8 cellular contexts compared by ENCODE assay signal in genomic region chr10:17214991-17215781, GRCh38. TPM values are rescaled to one million over a fixed set of nuclear protein-coding genes. Genes with fewer than 3 reads are reported as not detected.
DNase-seq lines count a peak whose midpoint lies in the region; ATAC-seq, FAIRE-seq and TF ChIP-seq lines count a peak whose summit lies in the region.

No MANE protein-coding gene starts in this region.

- CTCF ChIA-PET in A549 (lab: Yijun Ruan, JAX): interaction anchor here (1.0 to 1.2 kb wide), 2 partner anchors 15 to 362 kb away, joined by 4 to 5 read pairs; no protein-coding TSS in a partner anchor

- peak; percentile 28 for FAIRE-seq in A549 (lab: Jason Lieb, UNC)

- H3K4me3 ChIP-seq in A549: no peak overlapping the region
- peak overlapping the region; percentile 50 for H3K4me3 ChIP-seq in HFF-Myc (replicated peaks; ENCODE audit: low read depth, low read length)
- peak overlapping the region; percentile 20 to 21 for H3K4me3 ChIP-seq in ascending aorta

- TF ChIP-seq RAD21 in A549 (conservative IDR thresholded peaks at IDR 0.05 in 1 of 2, IDR thresholded peaks at IDR 0.05 in 1 of 2): no peak

- H3K27me3 ChIP-seq in ascending aorta: no peaks in the 10 kb centered on the region

- H3K4me2 ChIP-seq in A549: peak overlapping the region; percentile 60

- peak overlapping the region; percentile 55 to 75; a peak in 5 of 6 replicates for H3K27ac ChIP-seq in A549
- H3K27ac ChIP-seq in ascending aorta: peak overlapping the region; percentile 89 to 93

- no peaks in the 10 kb centered on the region for H3K36me3 ChIP-seq in ascending aorta

- H3K9me3 ChIP-seq in A549 (no peaks in the 10 kb centered on the region), ascending aorta (no peaks in the 10 kb centered on the region)

- TF ChIP-seq EP300 in A549 (IDR thresholded peaks at IDR 0.05): no peak

- ATAC-seq in A549 (peak; percentile 51 to 52; a peak in 2 of 6 replicates), GM19023 (IDR thresholded peaks at IDR 0.05; ENCODE audit: unreplicated experiment) (no peak)

- TF ChIP-seq CTCF in A549 (IDR thresholded peaks at IDR 0.05) (no peak), HFF-Myc (IDR thresholded peaks at IDR 0.05; ENCODE audit: low read depth, low read length, missing control alignments) (no peak), ascending aorta (IDR thresholded peaks at IDR 0.05) (no peak)

- intact Hi-C loops in ascending aorta (cut with DNase I): loop anchor here (2.0 to 5.0 kb wide), 3 partner anchors 14 to 63 kb away; partner anchors contain the start of genes TRDMT1 and VIM

- no peak for TF ChIP-seq POLR2A in A549 (IDR thresholded peaks at IDR 0.05; ENCODE audit: low read length)

- POLR2A ChIA-PET in A549 (lab: Yijun Ruan, JAX): interaction anchor here (2.0 to 2.5 kb wide), 2 partner anchors 14 kb away, joined by 11 to 26 read pairs; partner anchors contain the start of genes TRDMT1 and VIM

- whole genome bisulfite sequencing in A549 (ENCODE audit: missing lambda C conversion rate): 32% methylated on average over 8 of the region's 8 CpGs

- H3K4me1 ChIP-seq in A549 (peaks cover 52% of the 10 kb centered on the region), ascending aorta (peaks cover 6 to 50% of the 10 kb centered on the region in 2 donors)

- DNase-seq in A549 (ENCODE audit: low read depth in 1 of 2, low spot score in 1 of 2): peak in 1 of 2 experiments; percentile 75
- peak; percentile 100 for DNase-seq in HFF-Myc (ENCODE audit: extremely low read depth, low read depth)
- DNase-seq in ascending aorta (ENCODE audit: low spot score in 2 of 2): peak in 1 of 2 donors; percentile 86
- DNase-seq in kidney tubule cell (ENCODE audit: low spot score): peak; percentile 93
- no peak for DNase-seq in activated CD4-positive, CD25-positive, alpha-beta regulatory T cell treated with anti-CD3 and anti-CD28 coated beads, Interleukin-2, amount 50 U/mL, for 72 hours
- no peak for DNase-seq in HT-29 (ENCODE audit: low spot score)
- no peak for DNase-seq in superior temporal gyrus (ENCODE audit: extremely low spot score)

TF ChIP-seq in A549, 52 proteins besides CTCF, POLR2A, EP300 and RAD21:
- TF ChIP-seq CHD2 (IDR thresholded peaks at IDR 0.05; ENCODE audit: low read length, partially characterized antibody) (no peak), MAX (IDR thresholded peaks at IDR 0.05) (peak; percentile 84)

RNA-seq across cellular contexts. Expression of gene VIM, which starts 12.9 kb away (rescaled TPM):
- polyA plus RNA-seq in A549 (2011; rRNA removed): 773 and 848 TPM in 2 replicates
- polyA plus RNA-seq in A549 (2012; cell fraction: cytosol; rRNA removed): 842 and 1,013 TPM in 2 replicates
- polyA plus RNA-seq in A549 (2012; cell fraction: nucleus; rRNA removed): 1,036 and 2,636 TPM in 2 replicates
- 830 to 987 TPM (median 875 TPM) in 3 replicates for polyA plus RNA-seq in A549 (2017; fragmentation: RNase III; extraction: RNeasy Plus Mini Kit Qiagen cat#74134 plus additional on column Dnase treatment)
- polyA minus RNA-seq in A549 (2011; rRNA and poly(A)+ RNA removed): 792 and 808 TPM in 2 replicates
- total RNA-seq in ascending aorta: 6,230 TPM
- 0.08 TPM in 1 of 2 replicates, not detected in the other for total RNA-seq in HT-29 (2014; rRNA removed; shearing (Covaris generic))

RNA-seq across cellular contexts. Expression of gene TRDMT1, which starts 13.7 kb away (rescaled TPM):
- polyA plus RNA-seq in A549 (2011; rRNA removed) (5.7 and 7.4 TPM in 2 replicates), A549 (2017; fragmentation: RNase III; extraction: RNeasy Plus Mini Kit Qiagen cat#74134 plus additional on column Dnase treatment) (2.4 to 3.4 TPM (median 3.3 TPM) in 3 replicates)
- 1.8 and 1.9 TPM in 2 replicates for polyA plus RNA-seq in A549 (2012; cell fraction: cytosol; rRNA removed)
- polyA plus RNA-seq in A549 (2012; cell fraction: nucleus; rRNA removed): 1.0 and 1.1 TPM in 2 replicates
- polyA minus RNA-seq in A549 (2011; rRNA and poly(A)+ RNA removed): 4.6 and 5.1 TPM in 2 replicates
- total RNA-seq in ascending aorta: 5.7 TPM
- total RNA-seq in HT-29 (2014; rRNA removed; shearing (Covaris generic)): 1.3 and 3.2 TPM in 2 replicates

Comparison
In these comparisons a context has a peak if more than half of its experiments do, and no peak if none do; other contexts are left out.
1. DNase-seq: peak in HFF-Myc (single experiment) and kidney tubule cell (single experiment); none in activated CD4-positive, CD25-positive, alpha-beta regulatory T cell treated with anti-CD3 and anti-CD28 coated beads, Interleukin-2, amount 50 U/mL, for 72 hours (single experiment), HT-29 (single experiment) and superior temporal gyrus (single experiment).
2. RNA of gene VIM, which starts 12.9 kb away (total RNA-seq): 6,230 TPM in ascending aorta (single experiment); 0.08 TPM in HT-29; every median in the first group is over 1,000 times any median in the second.